Comparison of ENCODE assay signal across 8 cellular contexts in the genomic region with DNA sequence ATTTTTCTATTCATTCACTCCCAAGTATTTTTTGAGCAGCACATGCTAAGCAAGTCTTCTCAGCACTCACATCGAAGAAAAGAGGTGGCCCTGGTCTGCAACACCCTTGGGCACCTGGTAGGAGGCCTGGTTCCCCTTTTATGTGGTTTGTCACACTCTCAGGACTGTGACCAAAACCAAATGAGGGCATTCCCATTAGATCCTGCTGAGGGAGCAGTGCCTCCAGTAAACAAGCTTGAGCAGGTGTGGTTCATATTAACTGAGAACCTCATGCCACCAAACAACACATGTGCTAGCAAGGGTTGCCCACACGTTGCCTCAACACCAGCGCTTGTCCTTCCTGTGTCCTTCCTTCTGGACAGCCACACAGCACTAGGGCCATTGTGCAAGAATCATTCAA. TPM values are rescaled to one million over a fixed set of nuclear protein-coding genes. Genes with fewer than 3 reads are reported as not detected.
A peak's percentile ranks its signal among the peaks of the same experiment; 100 is the strongest.
DNase-seq lines count a peak whose midpoint lies in the region; ATAC-seq, FAIRE-seq and TF ChIP-seq lines count a peak whose summit lies in the region.

No MANE protein-coding gene starts in this region.

- H4K20me1 ChIP-seq in KMS-11 (ENCODE audit: insufficient read depth) (no peaks in the 10 kb centered on the region), keratinocyte (ENCODE audit: control insufficient read depth, extremely low read depth, insufficient read depth, low read length) (no peaks in the 10 kb centered on the region)

- H3K36me3 ChIP-seq in KMS-11 (ENCODE audit: insufficient read depth), result no peaks in the 10 kb centered on the region
- H3K36me3 ChIP-seq in keratinocyte (ENCODE audit: control insufficient read depth in 2 of 2, extremely low read depth in 1 of 2, insufficient read depth in 2 of 2, low read length in 2 of 2), result no peaks in the 10 kb centered on the region

- intact Hi-C loops in activated CD8-positive, alpha-beta T cell treated with anti-CD3 and anti-CD28 coated beads for 36 hours (cut with micrococcal nuclease), result no loop called here

- dilution Hi-C loops in keratinocyte (cut with MboI; ENCODE audit: extremely low pct_ligation_motif_present, low sequenced_read_pairs), result no loop called here

- no peaks in the 10 kb centered on the region for H3K9me1 ChIP-seq in keratinocyte (ENCODE audit: control insufficient read depth, extremely low read depth, insufficient read depth, low read length)

- ATAC-seq in GM18858 (IDR thresholded peaks at IDR 0.05; ENCODE audit: unreplicated experiment) (peak; percentile 48), GM21786 (IDR thresholded peaks at IDR 0.05; ENCODE audit: unreplicated experiment) (peak; percentile 93)
- ATAC-seq in activated CD8-positive, alpha-beta T cell treated with anti-CD3 and anti-CD28 coated beads for 36 hours, result no peak

- no peak overlapping the region for H3K4me3 Mint-ChIP-seq in activated CD8-positive, alpha-beta T cell treated with anti-CD3 and anti-CD28 coated beads for 36 hours

- no peak overlapping the region for H3K9ac ChIP-seq in KMS-11
- H3K9ac ChIP-seq in keratinocyte (ENCODE audit: control insufficient read depth, extremely low read depth, insufficient read depth, low read length), result no peak overlapping the region

- FAIRE-seq in keratinocyte (lab: Jason Lieb, UNC), result no peak

- H3K9me3 Mint-ChIP-seq in activated CD8-positive, alpha-beta T cell treated with anti-CD3 and anti-CD28 coated beads for 36 hours, result no peaks in the 10 kb centered on the region

- H3K9me3 ChIP-seq in keratinocyte (ENCODE audit: control insufficient read depth, low read depth, low read length), result no peaks in the 10 kb centered on the region

- H3K27me3 Mint-ChIP-seq in activated CD8-positive, alpha-beta T cell treated with anti-CD3 and anti-CD28 coated beads for 36 hours, result peaks cover 6% of the 10 kb centered on the region

- H3K4me1 Mint-ChIP-seq in activated CD8-positive, alpha-beta T cell treated with anti-CD3 and anti-CD28 coated beads for 36 hours (ENCODE audit: low read depth), result no peaks in the 10 kb centered on the region

- CTCF ChIA-PET in activated CD8-positive, alpha-beta T cell treated with anti-CD3 and anti-CD28 coated beads for 36 hours (lab: Charles Lee), result no interaction called here

- peak; percentile 47 for TF ChIP-seq CTCF in KMS-11 (conservative IDR thresholded peaks at IDR 0.05; ENCODE audit: low read depth, low read length)
- TF ChIP-seq CTCF in keratinocyte (optimal IDR thresholded peaks at IDR 0.05 in 1 of 3, IDR thresholded peaks at IDR 0.05 in 1 of 3, conservative IDR thresholded peaks at IDR 0.05 in 1 of 3; ENCODE audit: extremely low read depth in 1 of 3, insufficient read depth in 2 of 3, low read length in 3 of 3), result peak in 2 of 3 experiments; percentile 28 to 37
- no peak for TF ChIP-seq CTCF in activated CD8-positive, alpha-beta T cell treated with anti-CD3 and anti-CD28 coated beads for 36 hours (IDR thresholded peaks at IDR 0.05)

- H3K27me3 ChIP-seq in KMS-11 (ENCODE audit: insufficient read depth, low read depth), result no peaks in the 10 kb centered on the region
- H3K27me3 ChIP-seq in keratinocyte (ENCODE audit: control insufficient read depth, extremely low read depth, insufficient read depth, low read length), result no peaks in the 10 kb centered on the region

- H3K4me1 ChIP-seq in KMS-11 (ENCODE audit: low read depth, poor library complexity, severe bottlenecking) (peaks cover 40% of the 10 kb centered on the region), keratinocyte (ENCODE audit: control insufficient read depth, extremely low read depth, insufficient read depth, low read length) (no peaks in the 10 kb centered on the region)

- H2AFZ ChIP-seq in KMS-11 (ENCODE audit: low read depth) (no peak overlapping the region; the same call in 1 of the 2 replicates), keratinocyte (ENCODE audit: control insufficient read depth, low read length) (no peak overlapping the region)

- no peak for DNase-seq in keratinocyte (ENCODE audit: low read depth, low spot score)
- no peak for DNase-seq in activated T-cell treated with anti-CD3 and anti-CD28 coated beads, Interleukin-2, amount 50 U/mL, for 1 hour
- no peak for DNase-seq in activated CD8-positive, alpha-beta T cell treated with anti-CD3 and anti-CD28 coated beads for 36 hours
- DNase-seq in NCI-H345 (lab: John Stamatoyannopoulos, UW), result no peak
- DNase-seq in stimulated activated CD4-positive, alpha-beta T cell treated with anti-CD3 and anti-CD28 coated beads, Interleukin-12 subunit alpha, Interleukin-12 subunit beta, amount 100 ng/mL, for 4 hours, result no peak

- H3K79me2 ChIP-seq in KMS-11 (ENCODE audit: insufficient read depth, low read depth) (no peaks in the 10 kb centered on the region), keratinocyte (ENCODE audit: control insufficient read depth, insufficient read depth, low read length) (no peaks in the 10 kb centered on the region)

- H3K27ac ChIP-seq in KMS-11 (peak overlapping the region; percentile 54; the same call in 1 of the 2 replicates), keratinocyte (ENCODE audit: control insufficient read depth, insufficient read depth, low read length) (no peak overlapping the region)

- no peaks in the 10 kb centered on the region for H3K36me3 Mint-ChIP-seq in activated CD8-positive, alpha-beta T cell treated with anti-CD3 and anti-CD28 coated beads for 36 hours (ENCODE audit: low read depth)

- H3K27ac Mint-ChIP-seq in activated CD8-positive, alpha-beta T cell treated with anti-CD3 and anti-CD28 coated beads for 36 hours, result no peak overlapping the region

- POLR2A ChIA-PET in activated CD8-positive, alpha-beta T cell treated with anti-CD3 and anti-CD28 coated beads for 36 hours (lab: Charles Lee), result interaction anchor here (0.5 kb wide), 1 partner anchor 112 kb away, joined by 3 read pairs; no protein-coding TSS in a partner anchor

- H3K4me3 ChIP-seq in KMS-11 (IDR thresholded peaks at IDR 0.05; ENCODE audit: insufficient read depth, low read depth, low read length) (no peak overlapping the region), keratinocyte (ENCODE audit: control insufficient read depth in 2 of 3, extremely low read depth in 1 of 3, insufficient read depth in 2 of 3, low read depth in 1 of 3, low read length in 3 of 3) (no peak overlapping the region)

- H3K4me2 ChIP-seq in KMS-11 (peak overlapping the region; percentile 36), keratinocyte (ENCODE audit: control insufficient read depth, extremely low read depth, insufficient read depth, low read depth, low read length) (no peak overlapping the region)

RNA-seq across cellular contexts. Expression of a gene that starts 26.9 kb away (rescaled TPM):
- 1.4 to 2.0 TPM (median 1.8 TPM) in 3 replicates for polyA plus RNA-seq in keratinocyte
- polyA plus RNA-seq in keratinocyte (2011; ENCODE audit: low read depth), result 1.8 TPM
- 1.7 and 2.4 TPM in 2 replicates for polyA plus RNA-seq in keratinocyte (2011; cell fraction: cytosol; rRNA removed)
- 1.9 and 2.2 TPM in 2 replicates for polyA plus RNA-seq in keratinocyte (2011; cell fraction: nucleus; rRNA removed)
- polyA plus RNA-seq in keratinocyte (2012; ENCODE audit: low replicate concordance), result 2.4 and 2.5 TPM in 2 replicates
- 1.4 to 3.4 TPM (median 1.6 TPM) in 3 replicates for polyA minus RNA-seq in keratinocyte
- polyA minus RNA-seq in keratinocyte (2011; cell fraction: cytosol; rRNA and poly(A)+ RNA removed), result 8.4 TPM
- polyA minus RNA-seq in keratinocyte (2011; cell fraction: nucleus; rRNA and poly(A)+ RNA removed), result 1.8 and 3.3 TPM in 2 replicates
- under 1 TPM; 0.20 to 0.56 TPM for total RNA-seq in activated CD8-positive, alpha-beta T cell treated with anti-CD3 and anti-CD28 coated beads for 36 hours
